10 cellular contexts compared by ENCODE assay signal in the genomic region with DNA sequence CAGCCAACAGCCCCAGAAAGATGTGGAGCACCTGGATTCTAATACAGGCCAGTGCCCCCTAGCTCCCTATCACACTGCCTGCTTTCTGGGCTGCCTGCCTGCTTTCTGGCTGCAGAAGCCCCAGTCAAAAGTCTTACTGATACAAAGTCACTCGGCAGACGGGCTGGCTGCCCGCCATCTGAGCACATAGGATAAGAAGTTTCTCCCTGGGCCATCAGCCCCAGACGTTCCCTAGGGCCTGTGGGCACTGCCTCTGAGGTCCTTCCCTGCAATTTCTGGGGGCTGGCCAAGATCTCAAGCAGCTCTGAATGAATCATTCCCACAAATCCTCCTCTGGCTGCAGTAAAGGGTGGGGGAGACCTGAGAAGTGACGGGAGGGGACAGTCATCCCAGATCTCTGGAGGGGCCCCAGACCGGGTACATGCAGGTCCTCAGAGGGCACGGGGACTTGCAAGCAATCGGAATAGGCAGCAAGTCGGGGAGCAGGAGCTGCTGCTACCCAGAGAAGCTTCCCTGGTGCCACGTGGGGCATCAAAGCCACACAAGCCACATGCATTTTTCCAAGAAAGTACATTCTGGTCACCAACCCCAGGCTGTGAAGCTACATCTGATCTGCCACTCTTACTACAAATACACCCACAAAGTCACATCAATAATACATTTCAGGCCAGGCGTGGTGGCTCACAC. TPM values are rescaled to one million over a fixed set of nuclear protein-coding genes. Genes with fewer than 3 reads are reported as not detected.
DNase-seq lines count a peak whose midpoint lies in the region; ATAC-seq and TF ChIP-seq lines count a peak whose summit lies in the region.
"Had no signal": no experiment of that assay in that cellular context is flagged by ENCODE, and none has a peak within 500 bp of the region (broad histone marks: within the 10 kb centered on the region; RNA-seq: fewer than 3 reads in every experiment).

No MANE protein-coding gene starts in this region.

- peak; percentile 12 for TF ChIP-seq CTCF in fibroblast of mammary gland (conservative IDR thresholded peaks at IDR 0.05; ENCODE audit: control insufficient read depth, insufficient read depth, low read depth, low read length)

- no peak overlapping the region for H3K4me3 Mint-ChIP-seq in activated CD4-positive, alpha-beta T cell treated with anti-CD3 and anti-CD28 coated beads for 36 hours
- H3K4me3 Mint-ChIP-seq in activated T-helper 2 cell treated with anti-CD3 and anti-CD28 coated beads, Interferon-gamma antibody, Interleukin-2, Interleukin-4, amounts not matched to agents 10 μg/mL and 5 μg/mL and 100 μg/mL, durations not matched to agents 14 hours and 24 hours and 36 hours (ENCODE audit: low read depth) = no peak overlapping the region

- H3K36me3 Mint-ChIP-seq in activated CD4-positive, alpha-beta T cell treated with anti-CD3 and anti-CD28 coated beads for 36 hours (ENCODE audit: low read depth) = peaks cover 3% of the 10 kb centered on the region
- H3K36me3 Mint-ChIP-seq in activated T-helper 2 cell treated with anti-CD3 and anti-CD28 coated beads, Interferon-gamma antibody, Interleukin-2, Interleukin-4, amounts not matched to agents 10 μg/mL and 5 μg/mL and 100 μg/mL, durations not matched to agents 14 hours and 24 hours and 36 hours (ENCODE audit: low read depth) = peaks cover 21% of the 10 kb centered on the region

- CTCF ChIA-PET in activated CD4-positive, alpha-beta T cell treated with anti-CD3 and anti-CD28 coated beads for 36 hours (lab: Charles Lee) = no interaction called here

- POLR2A ChIA-PET in activated CD4-positive, alpha-beta T cell treated with anti-CD3 and anti-CD28 coated beads for 36 hours (lab: Charles Lee) = no interaction called here

- peaks cover 39% of the 10 kb centered on the region for H3K4me1 Mint-ChIP-seq in activated CD4-positive, alpha-beta T cell treated with anti-CD3 and anti-CD28 coated beads for 36 hours
- H3K4me1 Mint-ChIP-seq in activated T-helper 2 cell treated with anti-CD3 and anti-CD28 coated beads, Interferon-gamma antibody, Interleukin-2, Interleukin-4, amounts not matched to agents 10 μg/mL and 5 μg/mL and 100 μg/mL, durations not matched to agents 14 hours and 24 hours and 36 hours (ENCODE audit: low read depth) = peaks cover 34% of the 10 kb centered on the region

- H3K27me3 Mint-ChIP-seq in activated CD4-positive, alpha-beta T cell treated with anti-CD3 and anti-CD28 coated beads for 36 hours = no peaks in the 10 kb centered on the region
- H3K27me3 Mint-ChIP-seq in activated T-helper 2 cell treated with anti-CD3 and anti-CD28 coated beads, Interferon-gamma antibody, Interleukin-2, Interleukin-4, amounts not matched to agents 10 μg/mL and 5 μg/mL and 100 μg/mL, durations not matched to agents 14 hours and 24 hours and 36 hours (ENCODE audit: low read depth) = no peaks in the 10 kb centered on the region

- no peak overlapping the region for H3K27ac Mint-ChIP-seq in activated CD4-positive, alpha-beta T cell treated with anti-CD3 and anti-CD28 coated beads for 36 hours
- H3K27ac Mint-ChIP-seq in activated T-helper 2 cell treated with anti-CD3 and anti-CD28 coated beads, Interferon-gamma antibody, Interleukin-2, Interleukin-4, amounts not matched to agents 10 μg/mL and 5 μg/mL and 100 μg/mL, durations not matched to agents 14 hours and 24 hours and 36 hours = no peak overlapping the region

- intact Hi-C loops in sciatic nerve (cut with DNase I) = no loop called here
- intact Hi-C loops in activated CD4-positive, alpha-beta T cell treated with anti-CD3 and anti-CD28 coated beads for 36 hours (cut with DNase I, micrococcal nuclease) = no loop called here
- intact Hi-C loops in activated T-helper 2 cell treated with anti-CD3 and anti-CD28 coated beads, Interferon-gamma antibody, Interleukin-2, Interleukin-4, amounts not matched to agents 10 μg/mL and 5 μg/mL and 100 μg/mL, durations not matched to agents 14 hours and 24 hours and 36 hours (cut with micrococcal nuclease) = no loop called here

- peaks cover 2% of the 10 kb centered on the region for H3K9me3 Mint-ChIP-seq in activated CD4-positive, alpha-beta T cell treated with anti-CD3 and anti-CD28 coated beads for 36 hours (ENCODE audit: low read depth)
- no peaks in the 10 kb centered on the region for H3K9me3 Mint-ChIP-seq in activated T-helper 2 cell treated with anti-CD3 and anti-CD28 coated beads, Interferon-gamma antibody, Interleukin-2, Interleukin-4, amounts not matched to agents 10 μg/mL and 5 μg/mL and 100 μg/mL, durations not matched to agents 14 hours and 24 hours and 36 hours

- DNase-seq in ELR (ENCODE audit: low read depth) (peak; percentile 90), RPMI7951 (ENCODE audit: low read depth) (peak; percentile 98), fibroblast of mammary gland (ENCODE audit: low read depth) (peak; percentile 68), sciatic nerve (ENCODE audit: low spot score) (peak; percentile 68)
- DNase-seq in effector CD8-positive, alpha-beta T cell (lab: John Stamatoyannopoulos, UW) = no peak
- no peak for DNase-seq in activated CD4-positive, alpha-beta T cell treated with anti-CD3 and anti-CD28 coated beads for 36 hours
- no peak for DNase-seq in activated T-helper 2 cell treated with anti-CD3 and anti-CD28 coated beads, Interferon-gamma antibody, Interleukin-2, Interleukin-4, amounts not matched to agents 10 μg/mL and 5 μg/mL and 100 μg/mL, durations not matched to agents 14 hours and 24 hours and 36 hours (ENCODE audit: low spot score)

- no peak for ATAC-seq in sciatic nerve
- ATAC-seq in activated CD4-positive, alpha-beta T cell treated with anti-CD3 and anti-CD28 coated beads for 36 hours = no peak
- ATAC-seq in HG03439 (IDR thresholded peaks at IDR 0.05; ENCODE audit: unreplicated experiment) = no peak
- ATAC-seq: HCT116 had no signal

- no peak overlapping the region for H3K4me3 ChIP-seq in fibroblast of mammary gland (ENCODE audit: control insufficient read depth, low read depth, low read length)

RNA-seq across cellular contexts. Expression of a gene that starts 4.7 kb away (rescaled TPM):
- total RNA-seq in RPMI7951 (2014; rRNA removed; shearing (Covaris generic)) = 50.8 and 54.2 TPM in 2 replicates
- total RNA-seq in sciatic nerve = 26.6 TPM
- total RNA-seq in activated CD4-positive, alpha-beta T cell treated with anti-CD3 and anti-CD28 coated beads for 36 hours = 10 to 100 TPM; 17.4 to 18.3 TPM
- total RNA-seq in activated T-helper 2 cell treated with anti-CD3 and anti-CD28 coated beads, Interferon-gamma antibody, Interleukin-2, Interleukin-4, amounts not matched to agents 10 μg/mL and 5 μg/mL and 100 μg/mL, durations not matched to agents 14 hours and 24 hours and 36 hours = 13.7 and 14.2 TPM in 2 replicates

RNA-seq across cellular contexts. Expression of a gene that starts 32.6 kb away (rescaled TPM):
- total RNA-seq in RPMI7951 (2014; rRNA removed; shearing (Covaris generic)) = 0.12 TPM in 1 of 2 replicates, not detected in the other
- total RNA-seq in sciatic nerve = 0.76 TPM
- not detected for total RNA-seq in activated CD4-positive, alpha-beta T cell treated with anti-CD3 and anti-CD28 coated beads for 36 hours
- total RNA-seq in activated T-helper 2 cell treated with anti-CD3 and anti-CD28 coated beads, Interferon-gamma antibody, Interleukin-2, Interleukin-4, amounts not matched to agents 10 μg/mL and 5 μg/mL and 100 μg/mL, durations not matched to agents 14 hours and 24 hours and 36 hours = not detected in 2 replicates

RNA-seq across cellular contexts. Expression of a gene that starts 36.5 kb away (rescaled TPM):
- not detected in 2 replicates for total RNA-seq in RPMI7951 (2014; rRNA removed; shearing (Covaris generic))
- total RNA-seq in sciatic nerve = not detected
- total RNA-seq in activated CD4-positive, alpha-beta T cell treated with anti-CD3 and anti-CD28 coated beads for 36 hours = not detected
- not detected in 2 replicates for total RNA-seq in activated T-helper 2 cell treated with anti-CD3 and anti-CD28 coated beads, Interferon-gamma antibody, Interleukin-2, Interleukin-4, amounts not matched to agents 10 μg/mL and 5 μg/mL and 100 μg/mL, durations not matched to agents 14 hours and 24 hours and 36 hours
- total RNA-seq: lung microvascular endothelial cell had no signal

Comparison
In these comparisons a context has a peak if more than half of its experiments do, and no peak if none do; other contexts are left out.
1. DNase-seq: peak in ELR (single experiment), RPMI7951 (single experiment), fibroblast of mammary gland (single experiment) and sciatic nerve (single experiment); none in effector CD8-positive, alpha-beta T cell (single experiment), activated CD4-positive, alpha-beta T cell treated with anti-CD3 and anti-CD28 coated beads for 36 hours (single experiment) and activated T-helper 2 cell treated with anti-CD3 and anti-CD28 coated beads, Interferon-gamma antibody, Interleukin-2, Interleukin-4, amounts not matched to agents 10 μg/mL and 5 μg/mL and 100 μg/mL, durations not matched to agents 14 hours and 24 hours and 36 hours (single experiment).